Comparison of ENCODE assay signal across 25 cellular contexts in genomic region chr21:27363719-27364479, GRCh38.
"Had no signal": no experiment of that assay in that cellular context is flagged by ENCODE, and none has a peak within 500 bp of the region (broad histone marks: within the 10 kb centered on the region; RNA-seq: fewer than 3 reads in every experiment).

No MANE protein-coding gene starts in this region.

- H3K9me3 Mint-ChIP-seq: dendritic cell treated with granulocyte-macrophage colony-stimulating factor and Interleukin-4, amounts not matched to agents 40 ng/mL and 50 ng/mL, for 4 days; endodermal cell; memory B cell; type B pancreatic cell had no signal

- H3K4me1 Mint-ChIP-seq: memory B cell; natural killer cell; stimulated activated memory B cell treated with anti-CD40 and anti-IgM and Interleukin-4, amounts not matched to agents 10 μg/mL and 1 μg/mL and 100 μg/mL, for 72 hours had no signal

- H3K36me3 ChIP-seq: gastrocnemius medialis, ovary, sigmoid colon, spleen, tibial artery, uterus had no signal

- H3K27ac ChIP-seq: gastrocnemius medialis, ovary, psoas muscle, sigmoid colon, skin epidermis, spleen, testis, tibial artery, uterus had no signal

- H3K27ac Mint-ChIP-seq: dendritic cell treated with granulocyte-macrophage colony-stimulating factor and Interleukin-4, amounts not matched to agents 40 ng/mL and 50 ng/mL, for 4 days; endodermal cell; memory B cell; natural killer cell; stimulated activated memory B cell treated with anti-CD40 and anti-IgM and Interleukin-4, amounts not matched to agents 10 μg/mL and 1 μg/mL and 100 μg/mL, for 72 hours; type B pancreatic cell had no signal

- H3K36me3 Mint-ChIP-seq: memory B cell; natural killer cell; stimulated activated memory B cell treated with anti-CD40 and anti-IgM and Interleukin-4, amounts not matched to agents 10 μg/mL and 1 μg/mL and 100 μg/mL, for 72 hours; type B pancreatic cell had no signal

- H3K4me3 Mint-ChIP-seq: dendritic cell treated with granulocyte-macrophage colony-stimulating factor and Interleukin-4, amounts not matched to agents 40 ng/mL and 50 ng/mL, for 4 days; endodermal cell; memory B cell; natural killer cell; stimulated activated memory B cell treated with anti-CD40 and anti-IgM and Interleukin-4, amounts not matched to agents 10 μg/mL and 1 μg/mL and 100 μg/mL, for 72 hours; type B pancreatic cell had no signal

- H3K27me3 Mint-ChIP-seq: dendritic cell treated with granulocyte-macrophage colony-stimulating factor and Interleukin-4, amounts not matched to agents 40 ng/mL and 50 ng/mL, for 4 days; memory B cell; stimulated activated memory B cell treated with anti-CD40 and anti-IgM and Interleukin-4, amounts not matched to agents 10 μg/mL and 1 μg/mL and 100 μg/mL, for 72 hours; type B pancreatic cell had no signal

- H3K4me3 ChIP-seq: gastrocnemius medialis, lung, ovary, psoas muscle, sigmoid colon, skin epidermis, spleen, testis, tibial artery, uterus had no signal

- H3K9me3 ChIP-seq: gastrocnemius medialis, ovary, psoas muscle, sigmoid colon, testis, tibial artery, uterus had no signal

- H3K4me1 ChIP-seq: gastrocnemius medialis, psoas muscle, spleen, testis, uterus had no signal

- DNase-seq: effector CD8-positive, alpha-beta T cell; endodermal cell; gastrocnemius medialis; head of caudate nucleus; kidney; natural killer cell; occipital lobe; ovary; posterior cingulate gyrus; psoas muscle; right cardiac atrium; sigmoid colon; spleen; stimulated activated CD4-positive, alpha-beta T cell treated with anti-CD3 and anti-CD28 coated beads, Interleukin-4, amount 100 ng/mL, for 4 hours; stimulated activated naive CD8-positive, alpha-beta T cell treated with anti-CD3 and anti-CD28 coated beads, Interleukin-15, Interleukin-2, amounts not matched to agents 100 U/mL and 50 U/mL, for 24 hours; substantia nigra; testis; tibial artery; uterus had no signal

- H3K27me3 ChIP-seq: gastrocnemius medialis, ovary, sigmoid colon, spleen, testis, tibial artery, uterus had no signal
